ENCODE assay signal across 19 cellular contexts in genomic region chr21:42542196-42542595, GRCh38. TPM values are rescaled to one million over a fixed set of nuclear protein-coding genes. Genes with fewer than 3 reads are reported as not detected.
A peak's percentile ranks its signal among the peaks of the same experiment; 100 is the strongest.
DNase-seq lines count a peak whose midpoint lies in the region; ATAC-seq, FAIRE-seq and TF ChIP-seq lines count a peak whose summit lies in the region.
"Had no signal": no experiment of that assay in that cellular context is flagged by ENCODE, and none has a peak within 500 bp of the region (broad histone marks: within the 10 kb centered on the region; RNA-seq: fewer than 3 reads in every experiment).

No MANE protein-coding gene starts in this region.

- POLR2A ChIA-PET in K562 (lab: Yijun Ruan, JAX): interaction anchor here (0.8 kb wide), 1 partner anchor 30 kb away, joined by 4 read pairs; no protein-coding TSS in a partner anchor

- H3K4me1 ChIP-seq in Peyer's patch: peaks cover 0 to 7% (median 0%) of the 10 kb centered on the region in 4 donors
- H3K4me1 ChIP-seq in K562 (replicated peaks in 1 of 2; ENCODE audit: control insufficient read depth in 2 of 2, insufficient read depth in 2 of 2, low read length in 2 of 2): peaks cover 45 to 50% of the 10 kb centered on the region in 2 experiments
- H3K4me1 ChIP-seq in neural progenitor cell: no peaks in the 10 kb centered on the region
- no peaks in the 10 kb centered on the region for H3K4me1 ChIP-seq in upper lobe of right lung
- H3K4me1 ChIP-seq: Caco-2, HAP-1 had no signal

- no peaks in the 10 kb centered on the region for H3F3A ChIP-seq in neural progenitor cell (ENCODE audit: low read depth)

- H4K20me1 ChIP-seq in K562 (replicated peaks; ENCODE audit: control insufficient read depth, insufficient read depth, low read length) (0 out of 2 replicates have a peak, but pooled peaks cover 3% of the 10 kb centered on the region), neural progenitor cell (ENCODE audit: low read depth) (no peaks in the 10 kb centered on the region)

- no peak for TF ChIP-seq CTCF in Peyer's patch (IDR thresholded peaks at IDR 0.05)
- no peak for TF ChIP-seq CTCF in K562 (IDR thresholded peaks at IDR 0.05 in 2 of 3, conservative IDR thresholded peaks at IDR 0.05 in 1 of 3; ENCODE audit: insufficient read depth in 2 of 3, low read depth in 1 of 3, low read length in 3 of 3)
- TF ChIP-seq CTCF in neural progenitor cell (IDR thresholded peaks at IDR 0.05): no peak
- no peak for TF ChIP-seq CTCF in upper lobe of right lung (IDR thresholded peaks at IDR 0.05)

- H3K36me3 ChIP-seq in Peyer's patch (peaks cover 0 to 86% (median 0%) of the 10 kb centered on the region in 3 donors), K562 (ENCODE audit: control insufficient read depth, insufficient read depth, low read length) (no peaks in the 10 kb centered on the region), neural progenitor cell (no peaks in the 10 kb centered on the region), upper lobe of right lung (peaks cover 59% of the 10 kb centered on the region)
- H3K36me3 ChIP-seq: BE2C, HAP-1 had no signal

- CTCF ChIA-PET in K562 (lab: Yijun Ruan, JAX; ENCODE audit: low intra/inter-chr PET ratio): no interaction called here

- peak in 2 of 3 donors; percentile 10 to 25 for DNase-seq in Peyer's patch
- no peak for DNase-seq in K562 (ENCODE audit: extremely low read depth in 1 of 4, low spot score in 3 of 4)
- DNase-seq in neural progenitor cell (ENCODE audit: low spot score): no peak
- DNase-seq in upper lobe of right lung: peak; percentile 49
- DNase-seq in NCI-H1105 treated with DMSO at 0.1 percent for 48 hours (lab: John Stamatoyannopoulos, UW): no peak
- no peak for DNase-seq in T-helper 17 cell
- no peak for DNase-seq in activated effector memory CD4-positive, alpha-beta T cell treated with anti-CD3 and anti-CD28 coated beads, Interleukin-2, amount 50 U/mL, for 16 hours
- DNase-seq: ACHN; Caco-2; CD4-positive, alpha-beta T cell had no signal

- no peaks in the 10 kb centered on the region for H3K9me3 Mint-ChIP-seq in neural progenitor cell
- H3K9me3 Mint-ChIP-seq: CD4-positive, alpha-beta T cell had no signal

- TF ChIP-seq POLR2A in Peyer's patch (IDR thresholded peaks at IDR 0.05) (no peak), K562 (conservative IDR thresholded peaks at IDR 0.05) (no peak)

- no peaks in the 10 kb centered on the region for H3K9me1 ChIP-seq in K562 (ENCODE audit: control insufficient read depth, insufficient read depth, low read length)

- no peak for TF ChIP-seq RAD21 in K562 (CRISPR knock-in tag; conservative IDR thresholded peaks at IDR 0.05 in 1 of 2, IDR thresholded peaks at IDR 0.05 in 1 of 2)

- H3K4me3 Mint-ChIP-seq in neural progenitor cell: no peak overlapping the region
- H3K4me3 Mint-ChIP-seq in T-helper 17 cell: no peak overlapping the region
- H3K4me3 Mint-ChIP-seq: CD4-positive, alpha-beta T cell had no signal

- H3K4me3 ChIP-seq in Peyer's patch: no peak overlapping the region
- no peak overlapping the region for H3K4me3 ChIP-seq in K562
- no peak overlapping the region for H3K4me3 ChIP-seq in neural progenitor cell
- H3K4me3 ChIP-seq in upper lobe of right lung: no peak overlapping the region
- H3K4me3 ChIP-seq: HAP-1 had no signal

- no TSS peak for BruUV-seq in K562 (replicated peaks; lab: Mats Ljungman, UMichigan)

- peak overlapping the region; percentile 63 for H3K27ac Mint-ChIP-seq in neural progenitor cell
- no peak overlapping the region for H3K27ac Mint-ChIP-seq in T-helper 17 cell
- H3K27ac Mint-ChIP-seq: CD4-positive, alpha-beta T cell had no signal

- WGBS in K562 (ENCODE audit: insufficient coverage, low coverage, missing lambda C conversion rate): 52% methylated on average over 8 of the region's 8 CpGs

- no peak overlapping the region for H3K27ac ChIP-seq in Peyer's patch
- H3K27ac ChIP-seq in K562 (ENCODE audit: extremely low read depth, low read depth, low read length): no peak overlapping the region
- no peak overlapping the region for H3K27ac ChIP-seq in neural progenitor cell
- H3K27ac ChIP-seq in upper lobe of right lung: no peak overlapping the region
- H3K27ac ChIP-seq: C4-2B had no signal

- no peaks in the 10 kb centered on the region for H3K79me2 ChIP-seq in K562 (ENCODE audit: control insufficient read depth, insufficient read depth, low read length)
- H3K79me2 ChIP-seq in neural progenitor cell (ENCODE audit: low read depth): no peaks in the 10 kb centered on the region

- H3K27me3 ChIP-seq in Peyer's patch (no peaks in the 10 kb centered on the region), K562 (ENCODE audit: control insufficient read depth in 2 of 2, insufficient read depth in 2 of 2, low read length in 2 of 2) (peaks cover 8 to 18% of the 10 kb centered on the region in 2 experiments; a peak in 3 of 5 replicates), neural progenitor cell (no peaks in the 10 kb centered on the region), upper lobe of right lung (no peaks in the 10 kb centered on the region)
- H3K27me3 ChIP-seq: BE2C had no signal

- H3K36me3 Mint-ChIP-seq in neural progenitor cell (no peaks in the 10 kb centered on the region), T-helper 17 cell (ENCODE audit: low read depth) (peaks cover 6% of the 10 kb centered on the region)

- no peak overlapping the region for H3K4me2 ChIP-seq in K562 (ENCODE audit: insufficient read depth, low read length)
- no peak overlapping the region for H3K4me2 ChIP-seq in neural progenitor cell

- intact Hi-C loops in K562 (cut with micrococcal nuclease) (loop anchor here (5.0 kb wide), 1 partner anchor 50 kb away; no protein-coding TSS in a partner anchor), upper lobe of right lung (cut with DNase I) (no loop called here)

- H3K9me3 ChIP-seq in Peyer's patch (no peaks in the 10 kb centered on the region), K562 (replicated peaks; ENCODE audit: control insufficient read depth, insufficient read depth, low read depth, low read length) (no peaks in the 10 kb centered on the region), neural progenitor cell (ENCODE audit: low read depth) (no peaks in the 10 kb centered on the region), upper lobe of right lung (no peaks in the 10 kb centered on the region), T-helper 17 cell (ENCODE audit: control insufficient read depth, low read length, poor library complexity, severe bottlenecking) (no peaks in the 10 kb centered on the region)
- H3K9me3 ChIP-seq: BE2C, Caco-2, HAP-1 had no signal

- no peak for FAIRE-seq in K562 (lab: Jason Lieb, UNC)
- FAIRE-seq: A204.1, D721Med, G401.6, GM12891, GM19239, H1 had no signal

- ATAC-seq in K562: no peak
- no peak for ATAC-seq in upper lobe of right lung
- no peak for ATAC-seq in T-helper 17 cell

- peak overlapping the region; percentile 21; the same call in 1 of the 2 replicates for H2AFZ ChIP-seq in K562 (ENCODE audit: low read depth, low read length)
- H2AFZ ChIP-seq in neural progenitor cell (replicated peaks): no peak overlapping the region

- TF ChIP-seq EP300 in K562 (IDR thresholded peaks at IDR 0.05; ENCODE audit: low read length): no peak

- in situ Hi-C loops in K562 (cut with MboI): no loop called here

- peaks cover 4% of the 10 kb centered on the region for H3K27me3 Mint-ChIP-seq in neural progenitor cell (ENCODE audit: insufficient read depth, low read depth)
- H3K27me3 Mint-ChIP-seq in T-helper 17 cell: no peaks in the 10 kb centered on the region
- H3K27me3 Mint-ChIP-seq: CD4-positive, alpha-beta T cell had no signal

- H3K4me1 Mint-ChIP-seq in neural progenitor cell (peaks cover 6% of the 10 kb centered on the region), T-helper 17 cell (peaks cover 11% of the 10 kb centered on the region)

- H3K9ac ChIP-seq in K562 (ENCODE audit: insufficient read depth in 1 of 2, low read depth in 2 of 2, low read length in 2 of 2) (no peak overlapping the region), neural progenitor cell (no peak overlapping the region)

RNA-seq across cellular contexts. Expression of gene SLC37A1, which starts 28.5 kb away (rescaled TPM):
- total RNA-seq in Peyer's patch (100 to 1,000 TPM in 3 of 4 donors, 10 to 100 TPM in 1; 66.0 to 249 (median 195) TPM), K562 (2014; rRNA removed) (0.33 and 1.4 TPM in 2 replicates), K562 (2014; rRNA removed; fragmentation: Illumina TruSeq; extraction: Trizol) (0.10 and 0.15 TPM in 2 replicates), K562 (2015; rRNA removed; fragmentation: Illumina TruSeq; extraction: Trizol) (0.40 and 0.79 TPM in 2 replicates), K562 (2021) (0.40 and 0.60 TPM in 2 replicates), neural progenitor cell (ENCODE audit: low replicate concordance) (1.2 and 6.1 TPM in 2 replicates), upper lobe of right lung (21.6 TPM), T-helper 17 cell (10 to 100 TPM; 21.0 to 24.0 TPM)
- total RNA-seq in K562 (2011; cell fraction: chromatin; rRNA removed; ENCODE audit: low replicate concordance): 4.6 and 9.1 TPM in 2 replicates
- total RNA-seq in K562 (2011; cell fraction: nucleolus; rRNA removed): 5.5 and 5.9 TPM in 2 replicates
- total RNA-seq in K562 (2011; cell fraction: nucleoplasm; rRNA removed): 5.6 and 6.5 TPM in 2 replicates
- polyA plus RNA-seq in K562 (2011; rRNA removed) (3.4 and 4.5 TPM in 2 replicates), K562 (2014; fragmentation: Illumina TruSeq; extraction: Trizol) (0.45 and 0.65 TPM in 2 replicates), K562 (2014; fragmentation: Nextera tagmentation; extraction: Ambion mirVana) (under 1 TPM; 0.06 to 0.20 TPM), K562 (2014; rRNA removed) (0.09 and 0.24 TPM in 2 replicates)
- polyA plus RNA-seq in K562 (2011; cell fraction: cytosol; rRNA removed): 2.8 and 3.2 TPM in 2 replicates
- polyA plus RNA-seq in K562 (2011; cell fraction: nucleus; rRNA removed): 10.8 and 11.2 TPM in 2 replicates
- 0.43 and 1.8 TPM in 2 replicates for polyA plus RNA-seq in K562 (2012)
- polyA minus RNA-seq in K562 (2011; rRNA and poly(A)+ RNA removed): 3.8 and 6.7 TPM in 2 replicates
- polyA minus RNA-seq in K562 (2011; cell fraction: cytosol; rRNA and poly(A)+ RNA removed): 2.5 and 2.6 TPM in 2 replicates
- polyA minus RNA-seq in K562 (2011; cell fraction: nucleus; rRNA and poly(A)+ RNA removed): 8.3 and 11.8 TPM in 2 replicates

RNA-seq across cellular contexts. Expression of gene RSPH1, which starts 46.2 kb away (rescaled TPM):
- total RNA-seq in Peyer's patch (10 to 100 TPM in 1 of 4 donors, 1 to 10 TPM in 3; 2.5 to 11.0 (median 6.7) TPM), K562 (2014; rRNA removed) (not detected in 2 replicates), K562 (2014; rRNA removed; fragmentation: Illumina TruSeq; extraction: Trizol) (not detected in 2 replicates), K562 (2015; rRNA removed; fragmentation: Illumina TruSeq; extraction: Trizol) (not detected in 2 replicates), K562 (2021) (not detected in 2 replicates), neural progenitor cell (ENCODE audit: low replicate concordance) (0.04 and 0.34 TPM in 2 replicates), upper lobe of right lung (0.84 TPM), T-helper 17 cell (under 1 TPM in 1 of 2 donors, not detected in 1; 0.47 TPM)
- total RNA-seq in K562 (2011; cell fraction: chromatin; rRNA removed; ENCODE audit: low replicate concordance): 0.16 TPM in 1 of 2 replicates, not detected in the other
- total RNA-seq in K562 (2011; cell fraction: nucleolus; rRNA removed): not detected in 2 replicates
- 0.15 TPM in 1 of 2 replicates, not detected in the other for total RNA-seq in K562 (2011; cell fraction: nucleoplasm; rRNA removed)
- polyA plus RNA-seq in K562 (2011; rRNA removed) (0.17 TPM in 1 of 2 replicates, not detected in the other), K562 (2014; fragmentation: Illumina TruSeq; extraction: Trizol) (not detected in 2 replicates), K562 (2014; fragmentation: Nextera tagmentation; extraction: Ambion mirVana) (not detected), K562 (2014; rRNA removed) (not detected in 2 replicates)
- polyA plus RNA-seq in K562 (2011; cell fraction: cytosol; rRNA removed): 0.01 TPM in 1 of 2 replicates, not detected in the other
- 0.07 TPM in 1 of 2 replicates, not detected in the other for polyA plus RNA-seq in K562 (2011; cell fraction: nucleus; rRNA removed)
- 0.18 TPM in 1 of 2 replicates, not detected in the other for polyA plus RNA-seq in K562 (2012)
- polyA minus RNA-seq in K562 (2011; rRNA and poly(A)+ RNA removed): 0.07 TPM in 1 of 2 replicates, not detected in the other
- polyA minus RNA-seq in K562 (2011; cell fraction: cytosol; rRNA and poly(A)+ RNA removed): not detected in 2 replicates
- polyA minus RNA-seq in K562 (2011; cell fraction: nucleus; rRNA and poly(A)+ RNA removed): not detected in 2 replicates
- total RNA-seq: H1 had no signal

Comparison
In these comparisons a context has a peak if more than half of its experiments do, and no peak if none do; other contexts are left out.
1. DNase-seq: peak in Peyer's patch (2 of 3) and upper lobe of right lung (single experiment); none in K562 (0 of 4), neural progenitor cell (single experiment), NCI-H1105 treated with DMSO at 0.1 percent for 48 hours (single experiment), T-helper 17 cell (0 of 3) and activated effector memory CD4-positive, alpha-beta T cell treated with anti-CD3 and anti-CD28 coated beads, Interleukin-2, amount 50 U/mL, for 16 hours (single experiment).